In the genomic region with DNA sequence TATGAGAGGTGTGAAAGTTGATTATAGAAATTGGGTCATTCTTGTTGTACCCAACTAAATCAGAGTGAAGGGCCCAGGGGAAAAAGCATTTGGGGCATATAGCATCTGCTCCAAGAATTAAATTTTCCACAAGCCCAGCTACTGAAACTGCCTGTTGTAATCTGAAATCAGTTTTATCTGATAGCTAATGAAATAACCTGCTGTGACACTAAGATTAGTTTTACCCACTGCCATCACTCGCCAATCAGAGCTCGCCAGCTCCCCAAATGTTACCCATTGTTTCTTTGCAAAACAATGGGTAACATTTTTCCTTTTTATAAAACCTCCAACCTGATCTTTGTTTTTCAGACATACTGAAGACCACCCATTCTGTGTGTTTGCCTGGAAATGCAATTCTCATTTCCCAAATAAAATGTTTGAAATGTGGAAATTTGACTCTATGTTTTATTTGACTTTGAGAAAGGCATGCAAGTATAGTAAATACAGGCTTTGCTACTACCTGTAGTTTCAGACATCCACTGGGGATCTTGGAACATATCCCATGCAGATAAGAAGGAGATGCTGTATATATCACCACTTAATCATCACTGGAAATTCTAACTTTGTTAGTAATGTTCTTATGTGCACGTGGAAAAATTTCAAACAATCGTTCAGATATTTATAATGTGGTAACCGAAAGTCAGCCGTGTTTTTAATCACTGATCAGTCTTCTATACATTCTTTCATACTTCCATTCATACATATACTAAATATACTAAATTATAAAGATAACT, we compare ENCODE assay signal across 2 cellular contexts.
TF ChIP-seq lines count a peak whose summit lies in the region.

No MANE protein-coding gene starts in this region.

TF ChIP-seq in H1, 55 proteins besides CTCF, POLR2A, EP300 and RAD21:
- TF ChIP-seq CEBPB (IDR thresholded peaks at IDR 0.05; ENCODE audit: low read depth, low read length) (no peak), TBP (IDR thresholded peaks at IDR 0.05; ENCODE audit: low read depth, low read length) (no peak), TAF1 (IDR thresholded peaks at IDR 0.05; ENCODE audit: low read depth, low read length) (no peak), GABPA (IDR thresholded peaks at IDR 0.05; ENCODE audit: borderline replicate concordance, insufficient read depth, low read length) (no peak), SP4 (IDR thresholded peaks at IDR 0.05; ENCODE audit: low read length) (no peak), RBBP5 (IDR thresholded peaks at IDR 0.05; ENCODE audit: borderline replicate concordance, low read depth, low read length) (no peak), E2F6 (IDR thresholded peaks at IDR 0.05) (no peak)
TF ChIP-seq in H1: peak in this region for 0.

TF ChIP-seq in GM12891, 5 proteins besides CTCF, POLR2A, EP300 and RAD21:
- TF ChIP-seq POLR2AphosphoS5 (IDR thresholded peaks at IDR 0.05; ENCODE audit: low read depth, low read length) (no peak), TAF1 (IDR thresholded peaks at IDR 0.05; ENCODE audit: low read depth, low read length) (no peak), POU2F2 (IDR thresholded peaks at IDR 0.05; ENCODE audit: low read depth, low read length) (no peak), SPI1 (IDR thresholded peaks at IDR 0.05; ENCODE audit: low read depth, low read length) (no peak), PAX5 (IDR thresholded peaks at IDR 0.05; ENCODE audit: insufficient read depth, low read length, severe bottlenecking) (no peak)
TF ChIP-seq in GM12891: peak in this region for 0.
